Comparison of ENCODE assay signal across 6 cellular contexts in genomic region chr3:59050811-59051414, GRCh38. TPM values are rescaled to one million over a fixed set of nuclear protein-coding genes. Genes with fewer than 3 reads are reported as not detected.
DNase-seq lines count a peak whose midpoint lies in the region; ATAC-seq and TF ChIP-seq lines count a peak whose summit lies in the region.
"Not testable (repeated sequence)": the region's sequence is repeated elsewhere in the genome, so short reads cannot be mapped to it uniquely, and the experiment has no call there.

No MANE protein-coding gene starts in this region.

- H3K4me3 Mint-ChIP-seq in CD4-positive, alpha-beta T cell = peak overlapping the region; percentile 12
- H3K4me3 Mint-ChIP-seq in memory B cell; stimulated activated naive B cell treated with anti-CD40 and anti-IgM and Interleukin-4, amounts not matched to agents 10 μg/mL and 1 μg/mL and 100 μg/mL, for 72 hours: not testable (repeated sequence)
- H3K4me3 Mint-ChIP-seq in nephron = peak overlapping the region in 2 of 3 experiments; percentile 17 to 60

- TF ChIP-seq CTCF in CD4-positive, alpha-beta T cell (IDR thresholded peaks at IDR 0.05); RWPE2 (IDR thresholded peaks at IDR 0.05; ENCODE audit: poor library complexity, severe bottlenecking); foreskin keratinocyte (conservative IDR thresholded peaks at IDR 0.05); nephron (IDR thresholded peaks at IDR 0.05; ENCODE audit: unreplicated experiment in 3 of 3): not testable (repeated sequence)

- H3K36me3 ChIP-seq in RWPE2 (ENCODE audit: low read depth) = not testable (repeated sequence)

- H3K9me3 ChIP-seq in CD4-positive, alpha-beta T cell (ENCODE audit: control insufficient read depth, low read length); RWPE2 (ENCODE audit: severe bottlenecking): not testable (repeated sequence)

- intact Hi-C loops in CD4-positive, alpha-beta T cell (cut with DNase I, micrococcal nuclease) = loop anchor here (5.0 kb wide), 2 partner anchors 409 to 484 kb away; no protein-coding TSS in a partner anchor

- H3K4me3 ChIP-seq in RWPE2 (ENCODE audit: severe bottlenecking) = not testable (repeated sequence)

- not testable (repeated sequence) for H3K4me1 Mint-ChIP-seq in CD4-positive, alpha-beta T cell (ENCODE audit: low read depth); memory B cell; stimulated activated naive B cell treated with anti-CD40 and anti-IgM and Interleukin-4, amounts not matched to agents 10 μg/mL and 1 μg/mL and 100 μg/mL, for 72 hours
- peaks cover 18% of the 10 kb centered on the region for H3K4me1 Mint-ChIP-seq in nephron

- CTCF ChIA-PET in CD4-positive, alpha-beta T cell (lab: Charles Lee) = not testable (repeated sequence)

- H3K36me3 Mint-ChIP-seq in CD4-positive, alpha-beta T cell (ENCODE audit: low read depth); memory B cell; nephron (ENCODE audit: low read depth); stimulated activated naive B cell treated with anti-CD40 and anti-IgM and Interleukin-4, amounts not matched to agents 10 μg/mL and 1 μg/mL and 100 μg/mL, for 72 hours: not testable (repeated sequence)

- not testable (repeated sequence) for H3K4me1 ChIP-seq in RWPE2 (ENCODE audit: insufficient read depth, poor library complexity, severe bottlenecking); foreskin keratinocyte

- H3K27me3 Mint-ChIP-seq in CD4-positive, alpha-beta T cell; memory B cell; nephron (ENCODE audit: low read depth); stimulated activated naive B cell treated with anti-CD40 and anti-IgM and Interleukin-4, amounts not matched to agents 10 μg/mL and 1 μg/mL and 100 μg/mL, for 72 hours: not testable (repeated sequence)

- H3K27ac Mint-ChIP-seq in CD4-positive, alpha-beta T cell; nephron: not testable (repeated sequence)
- peak overlapping the region; percentile 31 for H3K27ac Mint-ChIP-seq in memory B cell
- peak overlapping the region; percentile 31 for H3K27ac Mint-ChIP-seq in stimulated activated naive B cell treated with anti-CD40 and anti-IgM and Interleukin-4, amounts not matched to agents 10 μg/mL and 1 μg/mL and 100 μg/mL, for 72 hours

- not testable (repeated sequence) for H3K9me3 Mint-ChIP-seq in CD4-positive, alpha-beta T cell; memory B cell; nephron; stimulated activated naive B cell treated with anti-CD40 and anti-IgM and Interleukin-4, amounts not matched to agents 10 μg/mL and 1 μg/mL and 100 μg/mL, for 72 hours

- ATAC-seq in CD4-positive, alpha-beta T cell (ENCODE audit: poor library complexity); RWPE2 (ENCODE audit: low read depth); foreskin keratinocyte; memory B cell (ENCODE audit: low read depth); stimulated activated naive B cell treated with anti-CD40 and anti-IgM and Interleukin-4, amounts not matched to agents 10 μg/mL and 1 μg/mL and 100 μg/mL, for 72 hours (replicated peaks): not testable (repeated sequence)

- not testable (repeated sequence) for DNase-seq in CD4-positive, alpha-beta T cell; RWPE2 (ENCODE audit: low spot score); foreskin keratinocyte; memory B cell (ENCODE audit: low spot score in 2 of 2); stimulated activated naive B cell treated with anti-CD40 and anti-IgM and Interleukin-4, amounts not matched to agents 10 μg/mL and 1 μg/mL and 100 μg/mL, for 72 hours

- POLR2A ChIA-PET in CD4-positive, alpha-beta T cell (lab: Charles Lee) = not testable (repeated sequence)

- H3K27ac ChIP-seq in CD4-positive, alpha-beta T cell (ENCODE audit: low read depth, low read length) = not testable (repeated sequence)
- peak overlapping the region; percentile 43 for H3K27ac ChIP-seq in RWPE2 (ENCODE audit: poor library complexity, severe bottlenecking)
- peak overlapping the region; percentile 97 for H3K27ac ChIP-seq in foreskin keratinocyte

- H3K27me3 ChIP-seq in CD4-positive, alpha-beta T cell (ENCODE audit: control insufficient read depth, insufficient read depth, low read length); RWPE2 (ENCODE audit: insufficient read depth, poor library complexity, severe bottlenecking); foreskin keratinocyte: not testable (repeated sequence)

RNA-seq across cellular contexts. Expression of gene CFAP20DC, which starts 1.1 kb away (rescaled TPM):
- under 1 TPM; 0.11 to 0.20 TPM for total RNA-seq in CD4-positive, alpha-beta T cell
- 5.6 and 8.5 TPM in 2 replicates for total RNA-seq in foreskin keratinocyte
- 3.2 and 3.3 TPM in 2 replicates for polyA plus RNA-seq in foreskin keratinocyte
